1 cellular context compared by ENCODE assay signal in the genomic region with DNA sequence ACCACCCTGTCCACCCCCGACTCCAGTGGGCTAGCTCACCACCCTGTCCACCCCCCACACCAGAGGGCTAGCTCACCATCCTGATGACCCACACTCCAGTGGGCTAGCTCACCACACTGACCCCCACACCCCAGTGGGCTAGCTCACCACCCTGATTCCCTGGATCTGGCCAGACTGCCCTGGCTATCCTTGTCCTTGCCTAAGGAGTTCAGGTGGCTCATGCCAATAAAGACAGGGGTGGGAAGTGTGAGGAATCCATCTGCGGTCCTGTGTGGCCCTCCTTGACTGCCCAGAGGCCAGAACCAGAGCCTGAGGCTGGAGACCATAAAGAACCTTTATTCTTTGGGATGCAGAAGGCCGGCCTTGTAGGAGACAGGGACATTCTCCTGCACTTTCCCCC.
TF ChIP-seq lines count a peak whose summit lies in the region.

No MANE protein-coding gene starts in this region.

TF ChIP-seq in WTC11, 78 proteins besides CTCF, POLR2A, EP300 and RAD21 (continued from another document):
- TF ChIP-seq, protein P1, sequence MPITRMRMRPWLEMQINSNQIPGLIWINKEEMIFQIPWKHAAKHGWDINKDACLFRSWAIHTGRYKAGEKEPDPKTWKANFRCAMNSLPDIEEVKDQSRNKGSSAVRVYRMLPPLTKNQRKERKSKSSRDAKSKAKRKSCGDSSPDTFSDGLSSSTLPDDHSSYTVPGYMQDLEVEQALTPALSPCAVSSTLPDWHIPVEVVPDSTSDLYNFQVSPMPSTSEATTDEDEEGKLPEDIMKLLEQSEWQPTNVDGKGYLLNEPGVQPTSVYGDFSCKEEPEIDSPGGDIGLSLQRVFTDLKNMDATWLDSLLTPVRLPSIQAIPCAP (CRISPR knock-in tag; IDR thresholded peaks at IDR 0.05) = no peak
- no peak for TF ChIP-seq USF2 (CRISPR knock-in tag; IDR thresholded peaks at IDR 0.05)
- TF ChIP-seq FOXK1 (CRISPR knock-in tag; IDR thresholded peaks at IDR 0.05) = no peak
- no peak for TF ChIP-seq ZNF425 (CRISPR knock-in tag; conservative IDR thresholded peaks at IDR 0.05)
- no peak for TF ChIP-seq MAX (CRISPR knock-in tag; IDR thresholded peaks at IDR 0.05)
- no peak for TF ChIP-seq ESRRA (CRISPR knock-in tag; IDR thresholded peaks at IDR 0.05; ENCODE audit: borderline replicate concordance)
- TF ChIP-seq SMAD3 (CRISPR knock-in tag; IDR thresholded peaks at IDR 0.05; ENCODE audit: borderline replicate concordance) = no peak
- TF ChIP-seq NR3C1 (CRISPR knock-in tag; conservative IDR thresholded peaks at IDR 0.05; ENCODE audit: low read depth) = no peak
- TF ChIP-seq ZNF263 (CRISPR knock-in tag; IDR thresholded peaks at IDR 0.05; ENCODE audit: low read depth) = no peak
- TF ChIP-seq ETV6 (CRISPR knock-in tag; IDR thresholded peaks at IDR 0.05) = no peak
- TF ChIP-seq TEAD1 (CRISPR knock-in tag; IDR thresholded peaks at IDR 0.05) = no peak
- TF ChIP-seq, protein P2, sequence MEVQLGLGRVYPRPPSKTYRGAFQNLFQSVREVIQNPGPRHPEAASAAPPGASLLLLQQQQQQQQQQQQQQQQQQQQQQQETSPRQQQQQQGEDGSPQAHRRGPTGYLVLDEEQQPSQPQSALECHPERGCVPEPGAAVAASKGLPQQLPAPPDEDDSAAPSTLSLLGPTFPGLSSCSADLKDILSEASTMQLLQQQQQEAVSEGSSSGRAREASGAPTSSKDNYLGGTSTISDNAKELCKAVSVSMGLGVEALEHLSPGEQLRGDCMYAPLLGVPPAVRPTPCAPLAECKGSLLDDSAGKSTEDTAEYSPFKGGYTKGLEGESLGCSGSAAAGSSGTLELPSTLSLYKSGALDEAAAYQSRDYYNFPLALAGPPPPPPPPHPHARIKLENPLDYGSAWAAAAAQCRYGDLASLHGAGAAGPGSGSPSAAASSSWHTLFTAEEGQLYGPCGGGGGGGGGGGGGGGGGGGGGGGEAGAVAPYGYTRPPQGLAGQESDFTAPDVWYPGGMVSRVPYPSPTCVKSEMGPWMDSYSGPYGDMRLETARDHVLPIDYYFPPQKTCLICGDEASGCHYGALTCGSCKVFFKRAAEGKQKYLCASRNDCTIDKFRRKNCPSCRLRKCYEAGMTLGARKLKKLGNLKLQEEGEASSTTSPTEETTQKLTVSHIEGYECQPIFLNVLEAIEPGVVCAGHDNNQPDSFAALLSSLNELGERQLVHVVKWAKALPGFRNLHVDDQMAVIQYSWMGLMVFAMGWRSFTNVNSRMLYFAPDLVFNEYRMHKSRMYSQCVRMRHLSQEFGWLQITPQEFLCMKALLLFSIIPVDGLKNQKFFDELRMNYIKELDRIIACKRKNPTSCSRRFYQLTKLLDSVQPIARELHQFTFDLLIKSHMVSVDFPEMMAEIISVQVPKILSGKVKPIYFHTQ (CRISPR knock-in tag; IDR thresholded peaks at IDR 0.05) = no peak
- TF ChIP-seq, protein P3, sequence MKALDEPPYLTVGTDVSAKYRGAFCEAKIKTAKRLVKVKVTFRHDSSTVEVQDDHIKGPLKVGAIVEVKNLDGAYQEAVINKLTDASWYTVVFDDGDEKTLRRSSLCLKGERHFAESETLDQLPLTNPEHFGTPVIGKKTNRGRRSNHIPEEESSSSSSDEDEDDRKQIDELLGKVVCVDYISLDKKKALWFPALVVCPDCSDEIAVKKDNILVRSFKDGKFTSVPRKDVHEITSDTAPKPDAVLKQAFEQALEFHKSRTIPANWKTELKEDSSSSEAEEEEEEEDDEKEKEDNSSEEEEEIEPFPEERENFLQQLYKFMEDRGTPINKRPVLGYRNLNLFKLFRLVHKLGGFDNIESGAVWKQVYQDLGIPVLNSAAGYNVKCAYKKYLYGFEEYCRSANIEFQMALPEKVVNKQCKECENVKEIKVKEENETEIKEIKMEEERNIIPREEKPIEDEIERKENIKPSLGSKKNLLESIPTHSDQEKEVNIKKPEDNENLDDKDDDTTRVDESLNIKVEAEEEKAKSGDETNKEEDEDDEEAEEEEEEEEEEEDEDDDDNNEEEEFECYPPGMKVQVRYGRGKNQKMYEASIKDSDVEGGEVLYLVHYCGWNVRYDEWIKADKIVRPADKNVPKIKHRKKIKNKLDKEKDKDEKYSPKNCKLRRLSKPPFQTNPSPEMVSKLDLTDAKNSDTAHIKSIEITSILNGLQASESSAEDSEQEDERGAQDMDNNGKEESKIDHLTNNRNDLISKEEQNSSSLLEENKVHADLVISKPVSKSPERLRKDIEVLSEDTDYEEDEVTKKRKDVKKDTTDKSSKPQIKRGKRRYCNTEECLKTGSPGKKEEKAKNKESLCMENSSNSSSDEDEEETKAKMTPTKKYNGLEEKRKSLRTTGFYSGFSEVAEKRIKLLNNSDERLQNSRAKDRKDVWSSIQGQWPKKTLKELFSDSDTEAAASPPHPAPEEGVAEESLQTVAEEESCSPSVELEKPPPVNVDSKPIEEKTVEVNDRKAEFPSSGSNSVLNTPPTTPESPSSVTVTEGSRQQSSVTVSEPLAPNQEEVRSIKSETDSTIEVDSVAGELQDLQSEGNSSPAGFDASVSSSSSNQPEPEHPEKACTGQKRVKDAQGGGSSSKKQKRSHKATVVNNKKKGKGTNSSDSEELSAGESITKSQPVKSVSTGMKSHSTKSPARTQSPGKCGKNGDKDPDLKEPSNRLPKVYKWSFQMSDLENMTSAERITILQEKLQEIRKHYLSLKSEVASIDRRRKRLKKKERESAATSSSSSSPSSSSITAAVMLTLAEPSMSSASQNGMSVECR (CRISPR knock-in tag; IDR thresholded peaks at IDR 0.05; ENCODE audit: borderline replicate concordance) = no peak
- no peak for TF ChIP-seq JAZF1 (CRISPR knock-in tag; IDR thresholded peaks at IDR 0.05)
- no peak for TF ChIP-seq ELF4 (CRISPR knock-in tag; IDR thresholded peaks at IDR 0.05; ENCODE audit: low read depth)
- TF ChIP-seq, protein P4, sequence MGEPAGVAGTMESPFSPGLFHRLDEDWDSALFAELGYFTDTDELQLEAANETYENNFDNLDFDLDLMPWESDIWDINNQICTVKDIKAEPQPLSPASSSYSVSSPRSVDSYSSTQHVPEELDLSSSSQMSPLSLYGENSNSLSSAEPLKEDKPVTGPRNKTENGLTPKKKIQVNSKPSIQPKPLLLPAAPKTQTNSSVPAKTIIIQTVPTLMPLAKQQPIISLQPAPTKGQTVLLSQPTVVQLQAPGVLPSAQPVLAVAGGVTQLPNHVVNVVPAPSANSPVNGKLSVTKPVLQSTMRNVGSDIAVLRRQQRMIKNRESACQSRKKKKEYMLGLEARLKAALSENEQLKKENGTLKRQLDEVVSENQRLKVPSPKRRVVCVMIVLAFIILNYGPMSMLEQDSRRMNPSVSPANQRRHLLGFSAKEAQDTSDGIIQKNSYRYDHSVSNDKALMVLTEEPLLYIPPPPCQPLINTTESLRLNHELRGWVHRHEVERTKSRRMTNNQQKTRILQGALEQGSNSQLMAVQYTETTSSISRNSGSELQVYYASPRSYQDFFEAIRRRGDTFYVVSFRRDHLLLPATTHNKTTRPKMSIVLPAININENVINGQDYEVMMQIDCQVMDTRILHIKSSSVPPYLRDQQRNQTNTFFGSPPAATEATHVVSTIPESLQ (CRISPR knock-in tag; IDR thresholded peaks at IDR 0.05) = no peak
- no peak for TF ChIP-seq ZNF423 (CRISPR knock-in tag; IDR thresholded peaks at IDR 0.05)
- no peak for TF ChIP-seq JUN (CRISPR knock-in tag; IDR thresholded peaks at IDR 0.05)
- no peak for TF ChIP-seq CDX4 (CRISPR knock-in tag; IDR thresholded peaks at IDR 0.05; ENCODE audit: borderline replicate concordance)
TF ChIP-seq in WTC11: peak in this region for 0.
